ENCODE assay signal across 8 cellular contexts in the genomic region with DNA sequence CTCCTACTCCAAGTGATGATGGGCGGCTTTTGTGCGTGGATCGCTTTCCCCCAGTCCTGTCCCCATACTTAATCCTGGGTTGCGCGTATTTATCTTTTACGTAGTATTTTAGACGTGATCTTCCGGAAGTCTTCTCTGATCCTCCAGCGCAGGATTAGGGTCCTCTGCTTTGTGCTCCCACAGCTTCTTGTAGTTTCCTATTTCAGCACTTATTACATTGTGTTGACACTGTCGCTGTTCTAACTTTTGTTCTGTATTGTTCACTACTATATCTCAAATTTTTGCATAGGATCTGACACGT. TPM values are rescaled to one million over a fixed set of nuclear protein-coding genes. Genes with fewer than 3 reads are reported as not detected.
DNase-seq lines count a peak whose midpoint lies in the region; ATAC-seq, FAIRE-seq and TF ChIP-seq lines count a peak whose summit lies in the region.

No MANE protein-coding gene starts in this region.

- TF ChIP-seq CTCF in right atrium auricular region (IDR thresholded peaks at IDR 0.05) (no peak), astrocyte (IDR thresholded peaks at IDR 0.05; ENCODE audit: insufficient read depth, low read depth, low read length) (no peak), lung (IDR thresholded peaks at IDR 0.05; ENCODE audit: control extremely low read depth, extremely low read depth) (no peak)

- H3K4me1 Mint-ChIP-seq in astrocyte (ENCODE audit: low read depth, unreplicated experiment): peaks cover 3% of the 10 kb centered on the region

- H3K4me3 ChIP-seq in right atrium auricular region (peak overlapping the region; percentile 91 to 93), astrocyte (ENCODE audit: insufficient read depth, low read depth, low read length) (peak overlapping the region; percentile 96), lung (peak overlapping the region; percentile 87)

- peak overlapping the region; percentile 93 for H3K27ac Mint-ChIP-seq in astrocyte (ENCODE audit: unreplicated experiment)

- H3K4me1 ChIP-seq in right atrium auricular region (peaks cover 0 to 21% of the 10 kb centered on the region in 2 donors), astrocyte (ENCODE audit: insufficient read depth, low read length) (peaks cover 9% of the 10 kb centered on the region), lung (ENCODE audit: control insufficient read depth in 2 of 2, insufficient read depth in 2 of 2, low read length in 2 of 2) (peaks cover 5 to 9% of the 10 kb centered on the region in 2 donors)

- peaks cover 6% of the 10 kb centered on the region for H3K36me3 Mint-ChIP-seq in astrocyte (ENCODE audit: low read depth, unreplicated experiment)

- H3K27me3 ChIP-seq in right atrium auricular region (no peaks in the 10 kb centered on the region), astrocyte (ENCODE audit: insufficient read depth, low read length) (no peaks in the 10 kb centered on the region), lung (ENCODE audit: control insufficient read depth, insufficient read depth) (no peaks in the 10 kb centered on the region)

- no peak for DNase-seq in right atrium auricular region (ENCODE audit: low spot score)
- DNase-seq in Right ventricle myocardium superior: no peak
- no peak for DNase-seq in astrocyte (ENCODE audit: low read depth)
- DNase-seq in lung (ENCODE audit: low spot score): no peak
- DNase-seq in left lobe of liver (ENCODE audit: low spot score): no peak
- DNase-seq in DMS114 treated with DMSO at 0.1 percent for 48 hours (lab: John Stamatoyannopoulos, UW; ENCODE audit: unreplicated experiment): no peak
- no peak for DNase-seq in NCI-H1092 (lab: John Stamatoyannopoulos, UW)
- DNase-seq in activated CD8-positive, alpha-beta memory T cell treated with anti-CD3 and anti-CD28 coated beads, Interleukin-2, amount 50 U/mL, for 4 hours: no peak

- ATAC-seq in Right ventricle myocardium superior (ENCODE audit: poor library complexity): no peak
- no peak for ATAC-seq in lung (ENCODE audit: insufficient read depth, low FRiP score)
- no peak for ATAC-seq in left lobe of liver

- H2AFZ ChIP-seq in astrocyte (ENCODE audit: low read depth, low read length): peak overlapping the region; percentile 82

- no peaks in the 10 kb centered on the region for H3K9me3 Mint-ChIP-seq in astrocyte (ENCODE audit: unreplicated experiment)

- WGBS in lung, 2 donors: 1 to 4% methylated on average over 11 of the region's 11 CpGs

- no peak for FAIRE-seq in astrocyte (lab: Jason Lieb, UNC)

- H4K20me1 ChIP-seq in astrocyte (ENCODE audit: insufficient read depth, low read length): no peaks in the 10 kb centered on the region

- intact Hi-C loops in Right ventricle myocardium superior (cut with DNase I): loop anchor here (5.0 to 10.0 kb wide), 2 partner anchors 101 to 273 kb away; partner anchors contain the start of gene EIF4EBP3

- H3K9ac ChIP-seq in astrocyte (ENCODE audit: low read length): peak overlapping the region; percentile 91

- H3K79me2 ChIP-seq in astrocyte (ENCODE audit: insufficient read depth, low read length): peaks cover 45% of the 10 kb centered on the region

- peak overlapping the region; percentile 99 for H3K4me3 Mint-ChIP-seq in astrocyte (ENCODE audit: unreplicated experiment)

- peaks cover 60% of the 10 kb centered on the region for H3K36me3 ChIP-seq in right atrium auricular region
- peaks cover 31% of the 10 kb centered on the region for H3K36me3 ChIP-seq in astrocyte (ENCODE audit: insufficient read depth, low read length)
- H3K36me3 ChIP-seq in lung (ENCODE audit: control insufficient read depth in 2 of 2, insufficient read depth in 2 of 2, low read length in 2 of 2): peaks cover 13 to 35% of the 10 kb centered on the region in 2 donors

- peak overlapping the region; percentile 84 to 85 for H3K27ac ChIP-seq in right atrium auricular region
- H3K27ac ChIP-seq in astrocyte (ENCODE audit: low read depth, low read length): peak overlapping the region; percentile 82
- peak overlapping the region; percentile 83 to 95 for H3K27ac ChIP-seq in lung (ENCODE audit: low read depth in 1 of 2, low read length in 1 of 2)

- H3K9me3 ChIP-seq in right atrium auricular region (no peaks in the 10 kb centered on the region), astrocyte (ENCODE audit: insufficient read depth, low read depth, low read length) (no peaks in the 10 kb centered on the region), lung (ENCODE audit: control insufficient read depth in 2 of 2, insufficient read depth in 1 of 2, low read length in 1 of 2) (no peaks in the 10 kb centered on the region)

- no peaks in the 10 kb centered on the region for H3K27me3 Mint-ChIP-seq in astrocyte (ENCODE audit: low read depth, unreplicated experiment)

- peak overlapping the region; percentile 95 for H3K4me2 ChIP-seq in astrocyte (ENCODE audit: low read length)

RNA-seq across cellular contexts. Expression of gene IK, which starts 0.5 kb away (rescaled TPM):
- total RNA-seq in right atrium auricular region (100 to 1,000 TPM in 1 of 2 donors, 10 to 100 TPM in 1; 75.1 to 106 TPM), Right ventricle myocardium superior (59.9 TPM), astrocyte (67.3 and 71.6 TPM in 2 replicates), lung (100 to 1,000 TPM in 1 of 2 donors, 10 to 100 TPM in 1; 85.3 to 104 TPM), left lobe of liver (25.4 TPM)
- 10 to 100 TPM; 58.3 to 95.7 TPM for polyA plus RNA-seq in lung

RNA-seq across cellular contexts. Expression of gene NDUFA2, which starts 0.7 kb away (rescaled TPM):
- total RNA-seq in right atrium auricular region: 10 to 100 TPM; 79.1 to 81.5 TPM
- 155 TPM for total RNA-seq in Right ventricle myocardium superior
- total RNA-seq in astrocyte: 55.9 and 62.3 TPM in 2 replicates
- 10 to 100 TPM; 35.4 to 57.9 TPM for total RNA-seq in lung
- 100 to 1,000 TPM; 133 to 365 TPM for polyA plus RNA-seq in lung
- 50.5 TPM for total RNA-seq in left lobe of liver

RNA-seq across cellular contexts. Expression of gene TMCO6, which starts 8.8 kb away (rescaled TPM):
- total RNA-seq in right atrium auricular region: 10 to 100 TPM; 10.6 to 26.0 TPM
- 4.0 TPM for total RNA-seq in Right ventricle myocardium superior
- 7.0 and 8.0 TPM in 2 replicates for total RNA-seq in astrocyte
- total RNA-seq in lung: 10 to 100 TPM in 1 of 2 donors, 1 to 10 TPM in 1; 9.0 to 14.9 TPM
- polyA plus RNA-seq in lung: 10 to 100 TPM; 13.2 to 25.8 TPM
- 15.6 TPM for total RNA-seq in left lobe of liver

RNA-seq across cellular contexts. Expression of gene CD14, which starts 15.1 kb away (rescaled TPM):
- 10 to 100 TPM; 25.0 to 74.1 TPM for total RNA-seq in right atrium auricular region
- total RNA-seq in Right ventricle myocardium superior: 37.7 TPM
- 0.16 and 0.34 TPM in 2 replicates for total RNA-seq in astrocyte
- 10 to 100 TPM; 57.9 to 86.0 TPM for total RNA-seq in lung
- polyA plus RNA-seq in lung: 100 to 1,000 TPM in 1 of 2 donors, 10 to 100 TPM in 1; 74.5 to 357 TPM
- 211 TPM for total RNA-seq in left lobe of liver

RNA-seq across cellular contexts. Expression of gene WDR55, which starts 16.6 kb away (rescaled TPM):
- total RNA-seq in right atrium auricular region: 10 to 100 TPM in 1 of 2 donors, 1 to 10 TPM in 1; 8.3 to 12.4 TPM
- 11.2 TPM for total RNA-seq in Right ventricle myocardium superior
- total RNA-seq in astrocyte: 28.8 and 31.2 TPM in 2 replicates
- total RNA-seq in lung: 10 to 100 TPM; 15.0 to 25.5 TPM
- polyA plus RNA-seq in lung: 10 to 100 TPM; 16.6 to 17.9 TPM
- total RNA-seq in left lobe of liver: 17.8 TPM
